Comparison of ENCODE assay signal across 3 cellular contexts in the genomic region with DNA sequence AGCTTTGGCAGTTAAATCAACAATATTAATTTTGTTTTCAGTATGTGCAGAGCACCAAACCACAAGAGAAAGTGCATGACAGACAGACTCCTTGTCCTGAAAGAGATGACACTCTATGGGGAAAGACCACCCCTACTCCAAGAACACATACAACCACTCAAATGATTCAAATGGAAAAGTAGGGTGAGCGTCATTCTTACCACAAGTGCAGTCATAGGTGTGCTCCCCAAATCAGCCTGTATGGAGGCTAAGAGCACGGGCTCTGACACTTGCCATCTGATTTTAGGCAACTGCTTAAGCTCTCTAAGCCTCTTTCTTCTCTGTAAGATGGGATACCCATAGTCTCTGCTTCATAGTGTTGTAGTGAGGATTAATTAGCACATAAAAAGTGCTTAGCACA. TPM values are rescaled to one million over a fixed set of nuclear protein-coding genes. Genes with fewer than 3 reads are reported as not detected.
"Had no signal": no experiment of that assay in that cellular context is flagged by ENCODE, and none has a peak within 500 bp of the region (broad histone marks: within the 10 kb centered on the region; RNA-seq: fewer than 3 reads in every experiment).

No MANE protein-coding gene starts in this region.

RNA-seq across cellular contexts. Expression of gene TERB2, which starts 56.7 kb away (rescaled TPM):
- total RNA-seq: bronchial epithelial cell, MCF 10A, Right ventricle myocardium superior had no signal
